In genomic region chr5:41270423-41271251, GRCh38 we compare ENCODE assay signal across 9 cellular contexts. TPM values are rescaled to one million over a fixed set of nuclear protein-coding genes. Genes with fewer than 3 reads are reported as not detected.
DNase-seq lines count a peak whose midpoint lies in the region; ATAC-seq, FAIRE-seq and TF ChIP-seq lines count a peak whose summit lies in the region.
"Had no signal": no experiment of that assay in that cellular context is flagged by ENCODE, and none has a peak within 500 bp of the region (broad histone marks: within the 10 kb centered on the region; RNA-seq: fewer than 3 reads in every experiment).

No MANE protein-coding gene starts in this region.

- no peak overlapping the region for H2AFZ ChIP-seq in endothelial cell of umbilical vein (ENCODE audit: low read depth, low read length)

- TF ChIP-seq CTCF in endothelial cell of umbilical vein (IDR thresholded peaks at IDR 0.05; ENCODE audit: extremely low read depth in 1 of 2, insufficient read depth in 1 of 2, low read depth in 1 of 2, low read length in 2 of 2), result peak; percentile 35 to 57

- no peaks in the 10 kb centered on the region for H3K79me2 ChIP-seq in endothelial cell of umbilical vein (ENCODE audit: control insufficient read depth, insufficient read depth, low read length)

- TF ChIP-seq POLR2A in endothelial cell of umbilical vein (IDR thresholded peaks at IDR 0.05; ENCODE audit: low read depth, low read length), result no peak

- intact Hi-C loops in endothelial cell of umbilical vein (cut with micrococcal nuclease), result loop anchor here (2.0 kb wide), 1 partner anchor 572 kb away; no protein-coding TSS in a partner anchor

- dilution Hi-C loops in endothelial cell of umbilical vein (cut with MboI; ENCODE audit: extremely low pct_ligation_motif_present, low sequenced_read_pairs), result no loop called here

- H3K4me3 ChIP-seq in endothelial cell of umbilical vein (replicated peaks in 1 of 3; ENCODE audit: insufficient read depth in 1 of 3, low read depth in 1 of 3, low read length in 3 of 3), result no peak overlapping the region
- H3K4me3 ChIP-seq: skin epidermis had no signal

- H3K9ac ChIP-seq in endothelial cell of umbilical vein (replicated peaks; ENCODE audit: extremely low read depth, insufficient read depth, low read length), result no peak overlapping the region

- H3K27me3 ChIP-seq in endothelial cell of umbilical vein (ENCODE audit: control insufficient read depth in 2 of 2, insufficient read depth in 2 of 2, low read length in 2 of 2), result no peaks in the 10 kb centered on the region

- H3K9me1 ChIP-seq in endothelial cell of umbilical vein (replicated peaks; ENCODE audit: control insufficient read depth, extremely low read depth, insufficient read depth, low read length), result no peaks in the 10 kb centered on the region

- CTCF ChIA-PET in endothelial cell of umbilical vein (lab: Charles Lee), result interaction anchor here (0.6 to 3.2 kb wide), 19 partner anchors 9 to 1619 kb away, joined by 3 to 24 read pairs (median 4); no protein-coding TSS in a partner anchor

- peak; percentile 46 for DNase-seq in D341Med (ENCODE audit: low spot score)
- DNase-seq in OCI-M1 (lab: John Stamatoyannopoulos, UW), result peak; percentile 66
- peak; percentile 43 for DNase-seq in endothelial cell of umbilical vein (ENCODE audit: low read depth, low spot score)
- DNase-seq in middle frontal gyrus (ENCODE audit: extremely low spot score, low spot score), result peak; percentile 12
- no peak for DNase-seq in NCI-H524 treated with DMSO at 0.1 percent for 48 hours (lab: John Stamatoyannopoulos, UW)
- DNase-seq in GOT3 (lab: John Stamatoyannopoulos, UW), result no peak

- H3K27ac ChIP-seq in endothelial cell of umbilical vein (ENCODE audit: insufficient read depth, low read depth, low read length), result no peak overlapping the region
- H3K27ac ChIP-seq: skin epidermis had no signal

- POLR2A ChIA-PET in endothelial cell of umbilical vein (lab: Charles Lee), result no interaction called here

- ATAC-seq in GM19324 (IDR thresholded peaks at IDR 0.05; ENCODE audit: low FRiP score, unreplicated experiment), result peak; percentile 86
- ATAC-seq in HG03439 (IDR thresholded peaks at IDR 0.05; ENCODE audit: unreplicated experiment), result peak; percentile 87

- no TSS peak for BruUV-seq in endothelial cell of umbilical vein (replicated peaks; lab: Mats Ljungman, UMichigan)

- no peaks in the 10 kb centered on the region for H3K9me3 ChIP-seq in endothelial cell of umbilical vein (replicated peaks; ENCODE audit: control insufficient read depth, insufficient read depth, low read length)

- FAIRE-seq in endothelial cell of umbilical vein (lab: Jason Lieb, UNC), result peak; percentile 81

- no peak overlapping the region for H3K4me2 ChIP-seq in endothelial cell of umbilical vein (ENCODE audit: insufficient read depth, low read length)

- H4K20me1 ChIP-seq in endothelial cell of umbilical vein (replicated peaks; ENCODE audit: control insufficient read depth, extremely low read depth, insufficient read depth, low read length), result no peaks in the 10 kb centered on the region

- no peaks in the 10 kb centered on the region for H3K36me3 ChIP-seq in endothelial cell of umbilical vein (ENCODE audit: control insufficient read depth in 2 of 2, extremely low read depth in 1 of 2, insufficient read depth in 2 of 2, low read length in 2 of 2)

- H3K4me1 ChIP-seq in endothelial cell of umbilical vein (ENCODE audit: control insufficient read depth, extremely low read depth, insufficient read depth, low read length), result no peaks in the 10 kb centered on the region

TF ChIP-seq in endothelial cell of umbilical vein, 7 proteins besides CTCF, POLR2A, EP300 and RAD21:
- no peak for TF ChIP-seq POLR2AphosphoS5 (IDR thresholded peaks at IDR 0.05; ENCODE audit: insufficient read depth, low read depth, low read length)
TF ChIP-seq in endothelial cell of umbilical vein: peak in this region for 0.

RNA-seq across cellular contexts. Expression of gene C6, which starts 57.3 kb away (rescaled TPM):
- not detected in 2 replicates for total RNA-seq in endothelial cell of umbilical vein
- not detected in 2 replicates for polyA plus RNA-seq in endothelial cell of umbilical vein
- not detected in 2 replicates for polyA plus RNA-seq in endothelial cell of umbilical vein (2011; cell fraction: cytosol; rRNA removed)
- polyA plus RNA-seq in endothelial cell of umbilical vein (2011; cell fraction: nucleus; rRNA removed), result not detected in 2 replicates
- polyA plus RNA-seq in endothelial cell of umbilical vein (2012), result not detected in 2 replicates
- not detected in 2 replicates for polyA minus RNA-seq in endothelial cell of umbilical vein
- not detected for polyA minus RNA-seq in endothelial cell of umbilical vein (2011; cell fraction: cytosol; rRNA and poly(A)+ RNA removed)
- polyA minus RNA-seq in endothelial cell of umbilical vein (2011; cell fraction: nucleus; rRNA and poly(A)+ RNA removed), result not detected in 2 replicates

Comparison
In these comparisons a context has a peak if more than half of its experiments do, and no peak if none do; other contexts are left out.
1. DNase-seq: peak in D341Med (single experiment), OCI-M1 (single experiment), endothelial cell of umbilical vein (single experiment) and middle frontal gyrus (single experiment); none in NCI-H524 treated with DMSO at 0.1 percent for 48 hours (single experiment) and GOT3 (single experiment).